16 cellular contexts compared by ENCODE assay signal in genomic region chr1:77762072-77762476, GRCh38. TPM values are rescaled to one million over a fixed set of nuclear protein-coding genes. Genes with fewer than 3 reads are reported as not detected.
DNase-seq lines count a peak whose midpoint lies in the region; ATAC-seq, FAIRE-seq and TF ChIP-seq lines count a peak whose summit lies in the region.
"Had no signal": no experiment of that assay in that cellular context is flagged by ENCODE, and none has a peak within 500 bp of the region (broad histone marks: within the 10 kb centered on the region; RNA-seq: fewer than 3 reads in every experiment).

No MANE protein-coding gene starts in this region.

- H3K36me3 ChIP-seq in CD8-positive, alpha-beta T cell (ENCODE audit: insufficient read depth, low read length) = no peaks in the 10 kb centered on the region
- H3K36me3 ChIP-seq in uterus (no peaks in the 10 kb centered on the region), kidney (ENCODE audit: control insufficient read depth in 1 of 2, insufficient read depth in 2 of 2, low read length in 2 of 2) (no peaks in the 10 kb centered on the region)

- H3K27ac Mint-ChIP-seq in CD8-positive, alpha-beta T cell = no peak overlapping the region

- in situ Hi-C loops in ACHN (cut with HindIII; ENCODE audit: low pct_ligation_motif_present, low pct_unique_long_range_greater_than_20kb, low sequenced_read_pairs) = no loop called here

- peaks cover 24% of the 10 kb centered on the region for H3K4me1 ChIP-seq in CD8-positive, alpha-beta T cell (ENCODE audit: insufficient read depth, low read length)
- H3K4me1 ChIP-seq in uterus (no peaks in the 10 kb centered on the region), kidney (ENCODE audit: control insufficient read depth in 1 of 2, insufficient read depth in 1 of 2, low read depth in 1 of 2, low read length in 2 of 2) (peaks cover 5 to 9% of the 10 kb centered on the region in 2 donors)

- POLR2A ChIA-PET in CD8-positive, alpha-beta T cell (lab: Charles Lee) = no interaction called here

- H3K27ac ChIP-seq in CD8-positive, alpha-beta T cell (ENCODE audit: low read depth, low read length) = no peak overlapping the region
- H3K27ac ChIP-seq in uterus (no peak overlapping the region), kidney (ENCODE audit: low read depth in 2 of 2, low read length in 2 of 2) (no peak overlapping the region)
- H3K27ac ChIP-seq: body of pancreas had no signal

- CTCF ChIA-PET in CD8-positive, alpha-beta T cell (lab: Charles Lee) = no interaction called here

- H3K9ac ChIP-seq in kidney (ENCODE audit: low read length in 2 of 2) = no peak overlapping the region

- ATAC-seq in SK-N-SH treated with all-trans-retinoic acid at 6 μM for 48 hours (no peak), GM21447 (IDR thresholded peaks at IDR 0.05; ENCODE audit: unreplicated experiment) (no peak)
- no peak for ATAC-seq in CD8-positive, alpha-beta T cell
- ATAC-seq: body of pancreas, left lobe of liver had no signal

- H3K4me1 Mint-ChIP-seq in CD8-positive, alpha-beta T cell (ENCODE audit: low read depth) = peaks cover 20% of the 10 kb centered on the region

- H3K9me3 Mint-ChIP-seq in CD8-positive, alpha-beta T cell = no peaks in the 10 kb centered on the region

- no peaks in the 10 kb centered on the region for H3K27me3 Mint-ChIP-seq in CD8-positive, alpha-beta T cell (ENCODE audit: low read depth)

- H3K9me3 ChIP-seq in CD8-positive, alpha-beta T cell (ENCODE audit: low read length) = no peaks in the 10 kb centered on the region
- H3K9me3 ChIP-seq in uterus (no peaks in the 10 kb centered on the region), kidney (ENCODE audit: control insufficient read depth in 1 of 2, low read length in 2 of 2) (no peaks in the 10 kb centered on the region)
- H3K9me3 ChIP-seq: body of pancreas had no signal

- TF ChIP-seq CTCF in CD8-positive, alpha-beta T cell (IDR thresholded peaks at IDR 0.05) = no peak
- TF ChIP-seq CTCF in uterus (IDR thresholded peaks at IDR 0.05) = no peak
- TF ChIP-seq CTCF in kidney (IDR thresholded peaks at IDR 0.05; ENCODE audit: borderline replicate concordance, extremely low read depth, insufficient read depth) = no peak

- peaks cover 9% of the 10 kb centered on the region for H3K36me3 Mint-ChIP-seq in CD8-positive, alpha-beta T cell

- no peak for FAIRE-seq in kidney (lab: Jason Lieb, UNC)

- H3K27me3 ChIP-seq in CD8-positive, alpha-beta T cell (ENCODE audit: insufficient read depth, low read length) = no peaks in the 10 kb centered on the region
- no peaks in the 10 kb centered on the region for H3K27me3 ChIP-seq in uterus
- H3K27me3 ChIP-seq: body of pancreas had no signal

- no peak overlapping the region for H3K4me3 ChIP-seq in CD8-positive, alpha-beta T cell (ENCODE audit: low read depth, low read length)
- H3K4me3 ChIP-seq in uterus = no peak overlapping the region
- H3K4me3 ChIP-seq in kidney (ENCODE audit: low read length in 2 of 2) = no peak overlapping the region
- H3K4me3 ChIP-seq: body of pancreas had no signal

- DNase-seq in ACHN (peak; percentile 53), HPDE6-E6E7 (ENCODE audit: extremely low spot score) (peak; percentile 38), fibroblast of peridontal ligament (ENCODE audit: extremely low read depth) (peak; percentile 65), uterus (no peak), kidney (no peak)
- no peak for DNase-seq in CD8-positive, alpha-beta T cell
- DNase-seq: body of pancreas; C1 segment of cervical spinal cord; NCI-H1436; NK-92 treated with Interleukin-12 subunit alpha and Interleukin-12 subunit beta, amount 100 ng/mL, for 24 hours; occipital lobe; stimulated activated CD4-positive, alpha-beta T cell treated with anti-CD3 and anti-CD28 coated beads, Interleukin-4, amount 100 ng/mL, for 1 hour; T1000 had no signal

- TF ChIP-seq POLR2A in uterus (IDR thresholded peaks at IDR 0.05) = no peak

- no peak overlapping the region for H3K4me3 Mint-ChIP-seq in CD8-positive, alpha-beta T cell

- intact Hi-C loops in CD8-positive, alpha-beta T cell (cut with DNase I, micrococcal nuclease) = no loop called here
- intact Hi-C loops in uterus (cut with DNase I; ENCODE audit: low total_unique reads) = no loop called here
- intact Hi-C loops in kidney (cut with DNase I) = no loop called here

TF ChIP-seq in SK-N-SH treated with all-trans-retinoic acid at 6 μM for 48 hours, 23 proteins besides CTCF, POLR2A, EP300 and RAD21:
- TF ChIP-seq ZC3H10 (CRISPR knock-in tag; IDR thresholded peaks at IDR 0.05) (no peak), PATZ1 (CRISPR knock-in tag; IDR thresholded peaks at IDR 0.05; ENCODE audit: borderline replicate concordance) (no peak), ISL1 (CRISPR knock-in tag; IDR thresholded peaks at IDR 0.05) (0 out of 2 replicates have a peak, but pooled peaks have one; percentile 15)

RNA-seq across cellular contexts. Expression of gene USP33, which starts 2.4 kb away (rescaled TPM):
- 10 to 100 TPM; 72.1 to 72.2 TPM for total RNA-seq in CD8-positive, alpha-beta T cell
- total RNA-seq in uterus = 100 to 1,000 TPM in 2 of 4 donors, 10 to 100 TPM in 2; 67.1 to 193 (median 123) TPM
- total RNA-seq in kidney = 63.3 TPM
- 25.7 TPM for polyA plus RNA-seq in kidney (ENCODE audit: insufficient read depth, low read depth, low replicate concordance)

RNA-seq across cellular contexts. Expression of gene MIGA1, which starts 17.4 kb away (rescaled TPM):
- total RNA-seq in CD8-positive, alpha-beta T cell = 10 to 100 TPM; 11.8 to 13.5 TPM
- total RNA-seq in uterus = 10 to 100 TPM in 3 of 4 donors, 1 to 10 TPM in 1; 3.8 to 36.6 (median 22.9) TPM
- 25.5 TPM for total RNA-seq in kidney
- 5.4 TPM for polyA plus RNA-seq in kidney (ENCODE audit: insufficient read depth, low read depth, low replicate concordance)

Comparison
In these comparisons a context has a peak if more than half of its experiments do, and no peak if none do; other contexts are left out.
1. DNase-seq: peak in ACHN (single experiment), HPDE6-E6E7 (single experiment) and fibroblast of peridontal ligament (single experiment); none in CD8-positive, alpha-beta T cell (0 of 7), uterus (0 of 2) and kidney (single experiment).